Comparison of ENCODE assay signal across 9 cellular contexts in the genomic region with DNA sequence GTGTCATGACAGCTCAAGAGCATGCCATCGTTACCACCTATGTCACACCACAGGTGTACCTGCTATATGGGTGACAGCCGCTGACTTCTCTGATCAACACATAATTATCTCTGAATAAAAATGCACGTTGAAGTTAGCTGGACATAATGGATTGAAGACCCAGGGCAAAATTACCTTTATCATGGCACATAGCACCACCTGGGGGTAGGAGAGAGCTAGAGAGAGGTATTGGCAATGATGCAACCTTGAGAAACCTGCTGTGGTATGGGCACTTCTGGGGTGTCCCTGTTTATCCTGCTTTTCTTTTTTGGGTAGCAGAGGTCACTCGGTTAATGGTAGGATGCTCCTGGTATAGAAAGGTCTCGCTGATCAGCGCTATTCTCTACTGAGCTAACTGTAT.
DNase-seq lines count a peak whose midpoint lies in the region; ATAC-seq and TF ChIP-seq lines count a peak whose summit lies in the region.
"Had no signal": no experiment of that assay in that cellular context is flagged by ENCODE, and none has a peak within 500 bp of the region (broad histone marks: within the 10 kb centered on the region; RNA-seq: fewer than 3 reads in every experiment).

No MANE protein-coding gene starts in this region.

- no peaks in the 10 kb centered on the region for H3K79me1 ChIP-seq in IMR-90 (ENCODE audit: low read depth in 1 of 2, low read length in 2 of 2)

- no peak overlapping the region for H2BK15ac ChIP-seq in IMR-90 (ENCODE audit: low read depth, low read length)

- in situ Hi-C loops in IMR-90 (cut with MboI; ENCODE audit: low sequenced_read_pairs), result no loop called here

- no peaks in the 10 kb centered on the region for H3K9me2 ChIP-seq in SK-N-SH

- H3K79me2 ChIP-seq in SK-N-SH (ENCODE audit: insufficient read depth), result no peaks in the 10 kb centered on the region

- H2BK120ac ChIP-seq in IMR-90 (ENCODE audit: low read depth, low read length), result no peak overlapping the region

- peak; percentile 5 for DNase-seq in GM03348 (ENCODE audit: low spot score)
- DNase-seq in IMR-90, result peak; percentile 5
- no peak for DNase-seq in SK-N-SH
- DNase-seq in left lung, result no peak
- no peak for DNase-seq in cortex of kidney (lab: John Stamatoyannopoulos, UW)

- H4K91ac ChIP-seq in IMR-90 (ENCODE audit: insufficient read depth, low read depth, low read length), result no peak overlapping the region

- no peak overlapping the region for H2AK5ac ChIP-seq in IMR-90 (ENCODE audit: low read depth, low read length)

- no peak for TF ChIP-seq POLR2A in IMR-90 (IDR thresholded peaks at IDR 0.05; ENCODE audit: low read depth, low read length)

- H2BK5ac ChIP-seq in IMR-90 (ENCODE audit: low read depth, low read length, poor library complexity, severe bottlenecking), result no peak overlapping the region

- TF ChIP-seq EP300 in SK-N-SH (IDR thresholded peaks at IDR 0.05; ENCODE audit: borderline replicate concordance in 1 of 2, low read depth in 1 of 2, low read length in 1 of 2), result no peak

- intact Hi-C loops in IMR-90 (cut with micrococcal nuclease), result no loop called here
- intact Hi-C loops in left lung (cut with DNase I), result no loop called here

- no peak overlapping the region for H3K4me2 ChIP-seq in IMR-90 (ENCODE audit: low read depth, low read length)
- H3K4me2 ChIP-seq in SK-N-SH, result no peak overlapping the region

- H2BK20ac ChIP-seq in IMR-90 (ENCODE audit: low read depth, low read length), result no peak overlapping the region

- H3K36me3 ChIP-seq in IMR-90 (ENCODE audit: control insufficient read depth, insufficient read depth, low read length) (no peaks in the 10 kb centered on the region), SK-N-SH (replicated peaks in 1 of 2; ENCODE audit: control insufficient read depth in 1 of 2, insufficient read depth in 2 of 2, low read length in 1 of 2) (no peaks in the 10 kb centered on the region), left lung (no peaks in the 10 kb centered on the region)
- H3K36me3 ChIP-seq: neutrophil had no signal

- no peaks in the 10 kb centered on the region for H3K9me3 ChIP-seq in IMR-90 (ENCODE audit: control insufficient read depth, insufficient read depth, low read length)
- no peaks in the 10 kb centered on the region for H3K9me3 ChIP-seq in SK-N-SH
- no peaks in the 10 kb centered on the region for H3K9me3 ChIP-seq in left lung
- H3K9me3 ChIP-seq: neutrophil had no signal

- no peaks in the 10 kb centered on the region for H3K4me1 ChIP-seq in IMR-90 (ENCODE audit: control insufficient read depth, insufficient read depth, low read length)
- no peaks in the 10 kb centered on the region; a peak in 1 of 4 replicates for H3K4me1 ChIP-seq in SK-N-SH (ENCODE audit: control insufficient read depth in 1 of 2, insufficient read depth in 2 of 2, low read depth in 1 of 2, low read length in 1 of 2)
- no peaks in the 10 kb centered on the region for H3K4me1 ChIP-seq in left lung

- TF ChIP-seq CTCF in IMR-90 (conservative IDR thresholded peaks at IDR 0.05; ENCODE audit: low read depth, low read length) (0 out of 2 replicates have a peak, but pooled peaks have one; percentile 17), SK-N-SH (IDR thresholded peaks at IDR 0.05) (peak; percentile 36), left lung (IDR thresholded peaks at IDR 0.05) (no peak)

- dilution Hi-C loops in IMR-90 (cut with HindIII; ENCODE audit: low sequenced_read_pairs, unreplicated experiment), result no loop called here

- no peak overlapping the region for H4K5ac ChIP-seq in IMR-90 (ENCODE audit: low read depth, low read length)

- BruUV-seq in IMR-90 (replicated peaks; lab: Mats Ljungman, UMichigan), result no TSS peak

- H3K18ac ChIP-seq in IMR-90 (ENCODE audit: low read depth, low read length), result no peak overlapping the region

- CTCF ChIA-PET in IMR-90 (lab: Yijun Ruan, JAX), result interaction anchor here (0.9 kb wide), 1 partner anchor 15 kb away, joined by 3 read pairs; no protein-coding TSS in a partner anchor
- CTCF ChIA-PET in SK-N-SH (lab: Yijun Ruan, JAX), result interaction anchor here (0.6 to 1.7 kb wide), 3 partner anchors 9 to 1274 kb away, joined by 3 to 5 read pairs (median 4); no protein-coding TSS in a partner anchor

- no peak overlapping the region; the same call in 1 of the 2 replicates for H3K14ac ChIP-seq in IMR-90 (replicated peaks; ENCODE audit: low read depth, low read length)

- H2AFZ ChIP-seq in IMR-90 (replicated peaks; ENCODE audit: low read length, poor library complexity) (no peak overlapping the region), SK-N-SH (ENCODE audit: low read depth) (no peak overlapping the region)

- H4K20me1 ChIP-seq in IMR-90 (ENCODE audit: insufficient read depth, low read length), result no peaks in the 10 kb centered on the region
- H4K20me1 ChIP-seq in SK-N-SH (ENCODE audit: insufficient read depth), result no peaks in the 10 kb centered on the region

- no peak overlapping the region for H4K8ac ChIP-seq in IMR-90 (ENCODE audit: low read depth in 2 of 2, low read length in 2 of 2)

- TF ChIP-seq RAD21 in IMR-90 (IDR thresholded peaks at IDR 0.05; ENCODE audit: low read length), result peak; percentile 38; the same call in 1 of the 2 replicates
- no peak for TF ChIP-seq RAD21 in SK-N-SH (IDR thresholded peaks at IDR 0.05; ENCODE audit: low read length)

- WGBS in IMR-90 (ENCODE audit: extremely low coverage in 2 of 2, insufficient read length in 1 of 2), 2 experiments, result no CpG with 5 or more reads among the region's 6 CpGs
- 4% methylated on average over 6 of the region's 6 CpGs for WGBS in SK-N-SH (ENCODE audit: low lambda C conversion rate)

- H3K56ac ChIP-seq in IMR-90 (ENCODE audit: extremely low read depth, insufficient read depth, low read length), result no peak overlapping the region

- H3K27me3 ChIP-seq in IMR-90 (ENCODE audit: control insufficient read depth, insufficient read depth, low read length) (no peaks in the 10 kb centered on the region), SK-N-SH (ENCODE audit: insufficient read depth) (peaks cover 7% of the 10 kb centered on the region; the same call in 1 of the 2 replicates), left lung (no peaks in the 10 kb centered on the region)
- H3K27me3 ChIP-seq: neutrophil had no signal

- no peaks in the 10 kb centered on the region for H3F3A ChIP-seq in SK-N-SH (replicated peaks; ENCODE audit: insufficient read depth)

- no peaks in the 10 kb centered on the region for H3K9me1 ChIP-seq in IMR-90 (ENCODE audit: insufficient read depth, low read length)

- POLR2A ChIA-PET in IMR-90 (lab: Charles Lee; ENCODE audit: unreplicated experiment) (no interaction called here), SK-N-SH (lab: Yijun Ruan, JAX) (no interaction called here)

- H3K23ac ChIP-seq in IMR-90 (ENCODE audit: low read depth, low read length), result no peak overlapping the region

- H3K9ac ChIP-seq in IMR-90 (ENCODE audit: low read depth, low read length) (no peak overlapping the region), SK-N-SH (no peak overlapping the region)

- H3K27ac ChIP-seq in IMR-90 (ENCODE audit: insufficient read depth, low read length) (no peak overlapping the region), SK-N-SH (ENCODE audit: low read depth in 2 of 2, low read length in 1 of 2) (no peak overlapping the region), left lung (no peak overlapping the region)
- H3K27ac ChIP-seq: neutrophil had no signal

- H3K4ac ChIP-seq in IMR-90 (ENCODE audit: low read depth, low read length), result no peak overlapping the region

- no peak overlapping the region for H2AK9ac ChIP-seq in IMR-90 (replicated peaks; ENCODE audit: low read depth, low read length, poor library complexity)

- ATAC-seq in IMR-90 (ENCODE audit: low read depth) (no peak), left lung (peak; percentile 48), GM21825 (IDR thresholded peaks at IDR 0.05; ENCODE audit: unreplicated experiment) (no peak), GM21526 (IDR thresholded peaks at IDR 0.05; ENCODE audit: low FRiP score, unreplicated experiment) (no peak), GM21717 (IDR thresholded peaks at IDR 0.05; ENCODE audit: unreplicated experiment) (no peak)

- no peak overlapping the region for H3K4me3 ChIP-seq in IMR-90 (ENCODE audit: insufficient read depth, low read depth, low read length)
- no peak overlapping the region for H3K4me3 ChIP-seq in SK-N-SH (ENCODE audit: low read depth in 2 of 2, low read length in 1 of 2)
- H3K4me3 ChIP-seq in left lung, result no peak overlapping the region

TF ChIP-seq in IMR-90, 13 proteins besides CTCF, POLR2A, EP300 and RAD21 (continues in another document):
- TF ChIP-seq, protein P1, sequence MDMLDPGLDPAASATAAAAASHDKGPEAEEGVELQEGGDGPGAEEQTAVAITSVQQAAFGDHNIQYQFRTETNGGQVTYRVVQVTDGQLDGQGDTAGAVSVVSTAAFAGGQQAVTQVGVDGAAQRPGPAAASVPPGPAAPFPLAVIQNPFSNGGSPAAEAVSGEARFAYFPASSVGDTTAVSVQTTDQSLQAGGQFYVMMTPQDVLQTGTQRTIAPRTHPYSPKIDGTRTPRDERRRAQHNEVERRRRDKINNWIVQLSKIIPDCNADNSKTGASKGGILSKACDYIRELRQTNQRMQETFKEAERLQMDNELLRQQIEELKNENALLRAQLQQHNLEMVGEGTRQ (IDR thresholded peaks at IDR 0.05; ENCODE audit: low read depth, low read length), result no peak

TF ChIP-seq in SK-N-SH, 30 proteins besides CTCF, POLR2A, EP300 and RAD21 (continues in another document):
- no peak for TF ChIP-seq FOXM1 (IDR thresholded peaks at IDR 0.05; ENCODE audit: low read depth)
- no peak for TF ChIP-seq RFX5 (IDR thresholded peaks at IDR 0.05; ENCODE audit: low read length)
- TF ChIP-seq YY1 (IDR thresholded peaks at IDR 0.05; ENCODE audit: low read depth), result no peak
- no peak for TF ChIP-seq NFIC (IDR thresholded peaks at IDR 0.05; ENCODE audit: borderline replicate concordance)
- TF ChIP-seq NRF1 (IDR thresholded peaks at IDR 0.05; ENCODE audit: low read depth, low read length), result no peak
- no peak for TF ChIP-seq RCOR1 (IDR thresholded peaks at IDR 0.05; ENCODE audit: low read length)
- TF ChIP-seq, protein P2, sequence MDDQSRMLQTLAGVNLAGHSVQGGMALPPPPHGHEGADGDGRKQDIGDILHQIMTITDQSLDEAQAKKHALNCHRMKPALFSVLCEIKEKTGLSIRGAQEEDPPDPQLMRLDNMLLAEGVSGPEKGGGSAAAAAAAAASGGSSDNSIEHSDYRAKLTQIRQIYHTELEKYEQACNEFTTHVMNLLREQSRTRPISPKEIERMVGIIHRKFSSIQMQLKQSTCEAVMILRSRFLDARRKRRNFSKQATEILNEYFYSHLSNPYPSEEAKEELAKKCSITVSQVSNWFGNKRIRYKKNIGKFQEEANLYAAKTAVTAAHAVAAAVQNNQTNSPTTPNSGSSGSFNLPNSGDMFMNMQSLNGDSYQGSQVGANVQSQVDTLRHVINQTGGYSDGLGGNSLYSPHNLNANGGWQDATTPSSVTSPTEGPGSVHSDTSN (IDR thresholded peaks at IDR 0.05), result no peak

Comparison
In these comparisons a context has a peak if more than half of its experiments do, and no peak if none do; other contexts are left out.
1. DNase-seq: peak in GM03348 (single experiment) and IMR-90 (single experiment); none in SK-N-SH (single experiment), left lung (0 of 2) and cortex of kidney (single experiment).
2. CTCF ChIP-seq: peak in IMR-90 (single experiment) and SK-N-SH (single experiment); none in left lung (0 of 2).